Comparison of ENCODE assay signal across 9 cellular contexts in the genomic region with DNA sequence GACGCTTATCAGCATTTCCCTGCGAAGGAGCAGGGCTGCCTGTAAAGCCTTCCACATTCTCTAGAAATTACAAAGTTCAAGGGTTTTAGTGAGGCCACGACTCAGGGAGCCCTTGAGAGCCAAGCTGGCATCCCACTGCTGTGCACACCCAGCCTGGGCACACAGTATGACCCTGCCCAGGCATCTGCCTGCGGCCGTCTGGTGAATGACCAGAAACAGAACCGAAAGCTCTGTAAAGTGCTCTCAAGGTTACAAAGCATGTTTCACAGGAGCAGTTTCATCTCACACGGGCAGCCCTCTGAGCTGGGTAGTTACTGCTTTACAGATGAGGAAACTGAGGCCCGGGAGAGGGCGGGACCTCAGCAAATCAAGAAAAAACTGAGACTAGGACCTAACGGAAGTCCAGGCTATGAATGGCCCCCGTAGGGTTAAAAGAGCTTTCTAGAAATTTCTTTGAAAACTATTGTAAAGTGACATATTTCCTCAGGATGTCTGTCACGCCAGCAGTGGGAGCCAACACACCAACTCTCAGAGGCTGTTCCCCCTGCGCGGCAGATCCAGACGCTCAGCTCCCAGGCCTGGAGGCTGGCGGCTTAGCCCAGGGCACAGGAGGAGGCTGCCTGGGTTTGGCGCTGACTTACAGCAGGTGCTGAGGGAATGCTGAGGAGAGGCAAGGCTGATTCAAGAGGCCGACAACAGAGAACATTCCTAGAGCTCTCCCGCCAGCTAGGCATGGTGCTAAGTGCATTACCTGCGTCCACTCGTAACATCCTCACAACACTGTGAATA. TPM values are rescaled to one million over a fixed set of nuclear protein-coding genes. Genes with fewer than 3 reads are reported as not detected.
A peak's percentile ranks its signal among the peaks of the same experiment; 100 is the strongest.
DNase-seq lines count a peak whose midpoint lies in the region; ATAC-seq and TF ChIP-seq lines count a peak whose summit lies in the region.
"Had no signal": no experiment of that assay in that cellular context is flagged by ENCODE, and none has a peak within 500 bp of the region (broad histone marks: within the 10 kb centered on the region; RNA-seq: fewer than 3 reads in every experiment).

No MANE protein-coding gene starts in this region.

- H3K9me3 ChIP-seq in spleen (no peaks in the 10 kb centered on the region), uterus (no peaks in the 10 kb centered on the region)

- H3K36me3 ChIP-seq in spleen (no peaks in the 10 kb centered on the region), uterus (no peaks in the 10 kb centered on the region)

- H3K27me3 ChIP-seq in spleen (replicated peaks in 1 of 7) = peaks cover 0 to 38% (median 11%) of the 10 kb centered on the region in 7 donors
- no peaks in the 10 kb centered on the region for H3K27me3 ChIP-seq in uterus

- H3K27me3 Mint-ChIP-seq in activated naive CD8-positive, alpha-beta T cell treated with anti-CD3 and anti-CD28 coated beads, Interleukin-2, amount 10 ng/mL, durations not matched to agents 7 days and 5 days = peaks cover 11% of the 10 kb centered on the region
- peaks cover 4% of the 10 kb centered on the region for H3K27me3 Mint-ChIP-seq in activated naive CD8-positive, alpha-beta T cell treated with anti-CD3 and anti-CD28 coated beads, Interleukin-2, amount 50 U/mL, for 24 hours

- TF ChIP-seq POLR2A in spleen (IDR thresholded peaks at IDR 0.05) = no peak
- no peak for TF ChIP-seq POLR2A in uterus (IDR thresholded peaks at IDR 0.05)

- no peak overlapping the region for H3K27ac ChIP-seq in spleen
- H3K27ac ChIP-seq in uterus = no peak overlapping the region

- no peak overlapping the region for H3K27ac Mint-ChIP-seq in activated naive CD8-positive, alpha-beta T cell treated with anti-CD3 and anti-CD28 coated beads, Interleukin-2, amount 10 ng/mL, durations not matched to agents 7 days and 5 days
- H3K27ac Mint-ChIP-seq in activated naive CD8-positive, alpha-beta T cell treated with anti-CD3 and anti-CD28 coated beads, Interleukin-2, amount 50 U/mL, for 24 hours = no peak overlapping the region

- H3K4me1 Mint-ChIP-seq in activated naive CD8-positive, alpha-beta T cell treated with anti-CD3 and anti-CD28 coated beads, Interleukin-2, amount 10 ng/mL, durations not matched to agents 7 days and 5 days = peaks cover 2% of the 10 kb centered on the region
- peaks cover 3% of the 10 kb centered on the region for H3K4me1 Mint-ChIP-seq in activated naive CD8-positive, alpha-beta T cell treated with anti-CD3 and anti-CD28 coated beads, Interleukin-2, amount 50 U/mL, for 24 hours

- WGBS in spleen, 5 donors = 54 to 61% (median 59%) methylated on average over 21 of the region's 21 CpGs

- H3K9me3 Mint-ChIP-seq in activated naive CD8-positive, alpha-beta T cell treated with anti-CD3 and anti-CD28 coated beads, Interleukin-2, amount 10 ng/mL, durations not matched to agents 7 days and 5 days = no peaks in the 10 kb centered on the region
- H3K9me3 Mint-ChIP-seq in activated naive CD8-positive, alpha-beta T cell treated with anti-CD3 and anti-CD28 coated beads, Interleukin-2, amount 50 U/mL, for 24 hours = no peaks in the 10 kb centered on the region

- TF ChIP-seq CTCF in choroid plexus epithelial cell (conservative IDR thresholded peaks at IDR 0.05; ENCODE audit: low read depth, low read length) = peak; percentile 49
- TF ChIP-seq CTCF in spleen (IDR thresholded peaks at IDR 0.05 in 8 of 11, conservative IDR thresholded peaks at IDR 0.05 in 3 of 11) = peak in 5 of 11 experiments; percentile 7 to 21 (median 17)
- no peak for TF ChIP-seq CTCF in uterus (IDR thresholded peaks at IDR 0.05)

- POLR2A ChIA-PET in activated naive CD8-positive, alpha-beta T cell treated with anti-CD3 and anti-CD28 coated beads, Interleukin-2, amount 10 ng/mL, durations not matched to agents 7 days and 5 days (lab: Charles Lee) = interaction anchor here (0.6 to 0.8 kb wide), 2 partner anchors 79 to 109 kb away, joined by 3 read pairs; no protein-coding TSS in a partner anchor

- no peaks in the 10 kb centered on the region for H3K36me3 Mint-ChIP-seq in activated naive CD8-positive, alpha-beta T cell treated with anti-CD3 and anti-CD28 coated beads, Interleukin-2, amount 10 ng/mL, durations not matched to agents 7 days and 5 days
- H3K36me3 Mint-ChIP-seq in activated naive CD8-positive, alpha-beta T cell treated with anti-CD3 and anti-CD28 coated beads, Interleukin-2, amount 50 U/mL, for 24 hours (ENCODE audit: low read depth) = no peaks in the 10 kb centered on the region

- H3K4me3 ChIP-seq in choroid plexus epithelial cell (ENCODE audit: low read depth, low read length) (no peak overlapping the region), spleen (no peak overlapping the region), uterus (no peak overlapping the region)

- intact Hi-C loops in spleen (cut with DNase I; ENCODE audit: low total_unique reads) = no loop called here
- intact Hi-C loops in uterus (cut with DNase I; ENCODE audit: low total_unique reads) = no loop called here

- H3K4me3 Mint-ChIP-seq in activated naive CD8-positive, alpha-beta T cell treated with anti-CD3 and anti-CD28 coated beads, Interleukin-2, amount 10 ng/mL, durations not matched to agents 7 days and 5 days = no peak overlapping the region
- no peak overlapping the region for H3K4me3 Mint-ChIP-seq in activated naive CD8-positive, alpha-beta T cell treated with anti-CD3 and anti-CD28 coated beads, Interleukin-2, amount 50 U/mL, for 24 hours

- DNase-seq in activated naive CD8-positive, alpha-beta T cell treated with anti-CD3 and anti-CD28 coated beads, Interleukin-2, amount 10 ng/mL, durations not matched to agents 7 days and 5 days = peak; percentile 30
- no peak for DNase-seq in activated naive CD8-positive, alpha-beta T cell treated with anti-CD3 and anti-CD28 coated beads, Interleukin-2, amount 50 U/mL, for 24 hours
- DNase-seq in LHCN-M2 (ENCODE audit: low read depth) (peak; percentile 19), choroid plexus epithelial cell (ENCODE audit: low read depth) (peak; percentile 30), spleen (peak; percentile 77), SKM-1 (lab: John Stamatoyannopoulos, UW; ENCODE audit: unreplicated experiment) (no peak), EL (no peak), uterus (no peak)
- DNase-seq: T1000 had no signal

- H3K4me1 ChIP-seq in spleen (peaks cover 0 to 26% (median 10%) of the 10 kb centered on the region in 6 donors), uterus (no peaks in the 10 kb centered on the region)

- ATAC-seq in activated naive CD8-positive, alpha-beta T cell treated with anti-CD3 and anti-CD28 coated beads, Interleukin-2, amount 10 ng/mL, durations not matched to agents 7 days and 5 days (ENCODE audit: low read depth) = no peak
- no peak for ATAC-seq in activated naive CD8-positive, alpha-beta T cell treated with anti-CD3 and anti-CD28 coated beads, Interleukin-2, amount 50 U/mL, for 24 hours

RNA-seq across cellular contexts. Expression of gene TCF20, which starts 7.7 kb away (rescaled TPM):
- 10 to 100 TPM; 77.0 to 87.4 TPM for total RNA-seq in activated naive CD8-positive, alpha-beta T cell treated with anti-CD3 and anti-CD28 coated beads, Interleukin-2, amount 10 ng/mL, durations not matched to agents 7 days and 5 days
- 17.6 and 18.1 TPM in 2 replicates for total RNA-seq in LHCN-M2 (2014; rRNA removed)
- polyA plus RNA-seq in LHCN-M2 (2012) = 5.6 TPM
- total RNA-seq in spleen = 10 to 100 TPM; 38.5 to 54.1 (median 45.6) TPM
- 10 to 100 TPM in 1 of 3 donors, 1 to 10 TPM in 2; 4.4 to 10.5 (median 4.9) TPM for polyA plus RNA-seq in spleen
- 10 to 100 TPM; 14.4 to 51.7 (median 27.3) TPM for total RNA-seq in uterus

Comparison
In these comparisons a context has a peak if more than half of its experiments do, and no peak if none do; other contexts are left out.
1. DNase-seq: peak in activated naive CD8-positive, alpha-beta T cell treated with anti-CD3 and anti-CD28 coated beads, Interleukin-2, amount 10 ng/mL, durations not matched to agents 7 days and 5 days (single experiment), LHCN-M2 (single experiment), choroid plexus epithelial cell (single experiment) and spleen (single experiment); none in activated naive CD8-positive, alpha-beta T cell treated with anti-CD3 and anti-CD28 coated beads, Interleukin-2, amount 50 U/mL, for 24 hours (single experiment), SKM-1 (single experiment), EL (single experiment) and uterus (0 of 2).